Comparison of ENCODE assay signal across 13 cellular contexts in the genomic region with DNA sequence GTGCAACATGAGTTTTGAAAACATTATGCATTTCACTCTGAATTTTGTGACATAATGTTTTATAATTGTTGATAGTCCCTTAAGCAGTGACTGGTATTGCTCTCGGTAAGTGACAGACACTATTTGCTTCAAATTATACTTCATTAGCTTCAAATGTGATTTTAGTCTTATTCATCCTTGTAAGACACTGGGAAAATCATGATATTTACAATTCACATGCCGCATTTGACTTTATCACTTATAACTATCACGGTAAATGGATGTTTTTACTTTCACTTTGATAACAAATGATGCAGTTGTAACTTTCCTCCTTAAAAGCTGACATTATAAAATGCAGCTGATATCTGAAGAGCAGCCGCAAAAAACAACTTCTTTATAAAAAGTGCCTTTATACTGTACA. TPM values are rescaled to one million over a fixed set of nuclear protein-coding genes. Genes with fewer than 3 reads are reported as not detected.
DNase-seq lines count a peak whose midpoint lies in the region; ATAC-seq and TF ChIP-seq lines count a peak whose summit lies in the region.
"Had no signal": no experiment of that assay in that cellular context is flagged by ENCODE, and none has a peak within 500 bp of the region (broad histone marks: within the 10 kb centered on the region; RNA-seq: fewer than 3 reads in every experiment).

No MANE protein-coding gene starts in this region.

- no peaks in the 10 kb centered on the region for H3K79me2 ChIP-seq in ACC112 (ENCODE audit: control insufficient read depth, insufficient read depth, low read length, unreplicated experiment)

- no peak overlapping the region for H3K18ac ChIP-seq in IMR-90 (ENCODE audit: low read depth, low read length)

- DNase-seq in IMR-90 (no peak), ACHN (no peak), HuH-7.5 (ENCODE audit: low spot score) (no peak), hypothalamus (lab: John Stamatoyannopoulos, UW) (no peak)
- no peak for DNase-seq in activated naive CD8-positive, alpha-beta T cell treated with anti-CD3 and anti-CD28 coated beads, Interleukin-2, amount 10 ng/mL, durations not matched to agents 7 days and 5 days
- DNase-seq: activated CD4-positive, CD25-positive, alpha-beta regulatory T cell; caudate nucleus; DMS 273 treated with DMSO at 0.1 percent for 48 hours; NCI-H526 treated with DMSO at 0.1 percent for 48 hours had no signal

- no peak overlapping the region for H4K91ac ChIP-seq in IMR-90 (ENCODE audit: insufficient read depth, low read depth, low read length)

- peaks cover 20 to 25% of the 10 kb centered on the region in 2 experiments; a peak in 3 of 4 replicates for H3K79me1 ChIP-seq in IMR-90 (ENCODE audit: low read depth in 1 of 2, low read length in 2 of 2)

- BruUV-seq in IMR-90 (replicated peaks; lab: Mats Ljungman, UMichigan), result no TSS peak

- peaks cover 19% of the 10 kb centered on the region for H3K4me1 Mint-ChIP-seq in activated naive CD8-positive, alpha-beta T cell treated with anti-CD3 and anti-CD28 coated beads, Interleukin-2, amount 10 ng/mL, durations not matched to agents 7 days and 5 days

- no peak overlapping the region for H2AK5ac ChIP-seq in IMR-90 (ENCODE audit: low read depth, low read length)

- peaks cover 10% of the 10 kb centered on the region for H3K9me1 ChIP-seq in IMR-90 (ENCODE audit: insufficient read depth, low read length)

- TF ChIP-seq POLR2A in IMR-90 (IDR thresholded peaks at IDR 0.05; ENCODE audit: low read depth, low read length), result no peak

- H3K4ac ChIP-seq in IMR-90 (ENCODE audit: low read depth, low read length), result no peak overlapping the region

- CTCF ChIA-PET in IMR-90 (lab: Yijun Ruan, JAX), result interaction anchor here (0.7 to 1.2 kb wide), 3 partner anchors 25 to 150 kb away, joined by 3 read pairs; no protein-coding TSS in a partner anchor

- H3K4me3 Mint-ChIP-seq in activated naive CD8-positive, alpha-beta T cell treated with anti-CD3 and anti-CD28 coated beads, Interleukin-2, amount 10 ng/mL, durations not matched to agents 7 days and 5 days, result peak overlapping the region; percentile 75

- no peak overlapping the region for H4K8ac ChIP-seq in IMR-90 (ENCODE audit: low read depth in 2 of 2, low read length in 2 of 2)

- no peak overlapping the region for H3K56ac ChIP-seq in IMR-90 (ENCODE audit: extremely low read depth, insufficient read depth, low read length)

- no CpG with 5 or more reads among the region's 4 CpGs for WGBS in IMR-90 (ENCODE audit: extremely low coverage in 2 of 2, insufficient read length in 1 of 2), 2 experiments

- dilution Hi-C loops in IMR-90 (cut with HindIII; ENCODE audit: low sequenced_read_pairs, unreplicated experiment), result no loop called here

- peak overlapping the region; percentile 43 for H3K27ac ChIP-seq in ACC112 (ENCODE audit: low read depth, low read length)
- no peak overlapping the region for H3K27ac ChIP-seq in IMR-90 (ENCODE audit: insufficient read depth, low read length)
- H3K27ac ChIP-seq in muscle layer of colon (ENCODE audit: low read depth, low read length), result peak overlapping the region; percentile 14

- peak overlapping the region; percentile 23 for H3K27ac Mint-ChIP-seq in activated naive CD8-positive, alpha-beta T cell treated with anti-CD3 and anti-CD28 coated beads, Interleukin-2, amount 10 ng/mL, durations not matched to agents 7 days and 5 days
- H3K27ac Mint-ChIP-seq: IgD-negative memory B cell had no signal

- H3K4me1 ChIP-seq in ACC112 (ENCODE audit: control insufficient read depth, insufficient read depth, low read length, unreplicated experiment) (peaks cover 39% of the 10 kb centered on the region), IMR-90 (ENCODE audit: control insufficient read depth, insufficient read depth, low read length) (peaks cover 7% of the 10 kb centered on the region), muscle layer of colon (ENCODE audit: insufficient read depth, low read length) (peaks cover 37% of the 10 kb centered on the region)

- H3K23ac ChIP-seq in IMR-90 (ENCODE audit: low read depth, low read length), result no peak overlapping the region; the same call in 1 of the 2 replicates

- H2BK5ac ChIP-seq in IMR-90 (ENCODE audit: low read depth, low read length, poor library complexity, severe bottlenecking), result no peak overlapping the region

- H2BK15ac ChIP-seq in IMR-90 (ENCODE audit: low read depth, low read length), result no peak overlapping the region

- H3K9ac ChIP-seq in IMR-90 (ENCODE audit: low read depth, low read length), result peak overlapping the region; percentile 40; the same call in 1 of the 2 replicates
- H3K9ac ChIP-seq in muscle layer of colon (ENCODE audit: low read length), result peak overlapping the region; percentile 1

- ATAC-seq in IMR-90 (ENCODE audit: low read depth) (no peak), GM19023 (IDR thresholded peaks at IDR 0.05; ENCODE audit: unreplicated experiment) (no peak)
- no peak for ATAC-seq in activated naive CD8-positive, alpha-beta T cell treated with anti-CD3 and anti-CD28 coated beads, Interleukin-2, amount 10 ng/mL, durations not matched to agents 7 days and 5 days (ENCODE audit: low read depth)

- no peak for TF ChIP-seq RAD21 in IMR-90 (IDR thresholded peaks at IDR 0.05; ENCODE audit: low read length)

- H4K20me1 ChIP-seq in IMR-90 (ENCODE audit: insufficient read depth, low read length), result peaks cover 6% of the 10 kb centered on the region

- H2AK9ac ChIP-seq in IMR-90 (replicated peaks; ENCODE audit: low read depth, low read length, poor library complexity), result no peak overlapping the region

- no peaks in the 10 kb centered on the region for H3K36me3 Mint-ChIP-seq in activated naive CD8-positive, alpha-beta T cell treated with anti-CD3 and anti-CD28 coated beads, Interleukin-2, amount 10 ng/mL, durations not matched to agents 7 days and 5 days
- H3K36me3 Mint-ChIP-seq: IgD-negative memory B cell had no signal

- H3K27me3 Mint-ChIP-seq in activated naive CD8-positive, alpha-beta T cell treated with anti-CD3 and anti-CD28 coated beads, Interleukin-2, amount 10 ng/mL, durations not matched to agents 7 days and 5 days, result no peaks in the 10 kb centered on the region

- TF ChIP-seq CTCF in IMR-90 (conservative IDR thresholded peaks at IDR 0.05; ENCODE audit: low read depth, low read length), result no peak

- no peak overlapping the region for H2BK120ac ChIP-seq in IMR-90 (ENCODE audit: low read depth, low read length)

- H3K4me2 ChIP-seq in IMR-90 (ENCODE audit: low read depth, low read length), result peak overlapping the region; percentile 93

- H3K36me3 ChIP-seq in ACC112 (ENCODE audit: insufficient read depth, low read length) (no peaks in the 10 kb centered on the region), IMR-90 (ENCODE audit: control insufficient read depth, insufficient read depth, low read length) (peaks cover 11% of the 10 kb centered on the region), muscle layer of colon (ENCODE audit: insufficient read depth, low read length) (peaks cover 26% of the 10 kb centered on the region)

- H3K27me3 ChIP-seq in ACC112 (ENCODE audit: insufficient read depth, low read length) (no peaks in the 10 kb centered on the region), IMR-90 (ENCODE audit: control insufficient read depth, insufficient read depth, low read length) (no peaks in the 10 kb centered on the region), muscle layer of colon (ENCODE audit: control insufficient read depth in 1 of 2, insufficient read depth in 2 of 2, low read length in 2 of 2) (no peaks in the 10 kb centered on the region)

- H3K9me3 ChIP-seq in IMR-90 (ENCODE audit: control insufficient read depth, insufficient read depth, low read length) (no peaks in the 10 kb centered on the region), muscle layer of colon (ENCODE audit: low read length) (no peaks in the 10 kb centered on the region)

- POLR2A ChIA-PET in IMR-90 (lab: Charles Lee; ENCODE audit: unreplicated experiment), result no interaction called here
- POLR2A ChIA-PET in activated naive CD8-positive, alpha-beta T cell treated with anti-CD3 and anti-CD28 coated beads, Interleukin-2, amount 10 ng/mL, durations not matched to agents 7 days and 5 days (lab: Charles Lee), result interaction anchor here (0.6 kb wide), 1 partner anchor 94 kb away, joined by 6 read pairs; no protein-coding TSS in a partner anchor

- H4K5ac ChIP-seq in IMR-90 (ENCODE audit: low read depth, low read length), result no peak overlapping the region

- H2BK20ac ChIP-seq in IMR-90 (ENCODE audit: low read depth, low read length), result no peak overlapping the region

- no peaks in the 10 kb centered on the region for H3K9me3 Mint-ChIP-seq in activated naive CD8-positive, alpha-beta T cell treated with anti-CD3 and anti-CD28 coated beads, Interleukin-2, amount 10 ng/mL, durations not matched to agents 7 days and 5 days
- H3K9me3 Mint-ChIP-seq: IgD-negative memory B cell had no signal

- H2AFZ ChIP-seq in ACC112 (ENCODE audit: low read length, unreplicated experiment), result peak overlapping the region; percentile 95
- H2AFZ ChIP-seq in IMR-90 (replicated peaks; ENCODE audit: low read length, poor library complexity), result no peak overlapping the region

- intact Hi-C loops in IMR-90 (cut with micrococcal nuclease), result loop anchor here (5.0 to 10.0 kb wide), 2 partner anchors 302 to 1290 kb away; no protein-coding TSS in a partner anchor

- in situ Hi-C loops in IMR-90 (cut with MboI; ENCODE audit: low sequenced_read_pairs), result loop anchor here (5.0 kb wide), 1 partner anchor 152 kb away; no protein-coding TSS in a partner anchor
- in situ Hi-C loops in ACHN (cut with HindIII; ENCODE audit: low pct_ligation_motif_present, low pct_unique_long_range_greater_than_20kb, low sequenced_read_pairs), result no loop called here

- H3K4me3 ChIP-seq in ACC112 (ENCODE audit: low read depth, low read length) (peak overlapping the region; percentile 85), IMR-90 (ENCODE audit: insufficient read depth, low read depth, low read length) (peak overlapping the region; percentile 24; the same call in 1 of the 2 replicates), muscle layer of colon (ENCODE audit: low read depth in 1 of 2, low read length in 2 of 2) (peak overlapping the region; percentile 5 to 11)

- no peak overlapping the region for H3K14ac ChIP-seq in IMR-90 (replicated peaks; ENCODE audit: low read depth, low read length)

TF ChIP-seq in IMR-90, 13 proteins besides CTCF, POLR2A, EP300 and RAD21 (continues in another document):
- TF ChIP-seq, protein P1, sequence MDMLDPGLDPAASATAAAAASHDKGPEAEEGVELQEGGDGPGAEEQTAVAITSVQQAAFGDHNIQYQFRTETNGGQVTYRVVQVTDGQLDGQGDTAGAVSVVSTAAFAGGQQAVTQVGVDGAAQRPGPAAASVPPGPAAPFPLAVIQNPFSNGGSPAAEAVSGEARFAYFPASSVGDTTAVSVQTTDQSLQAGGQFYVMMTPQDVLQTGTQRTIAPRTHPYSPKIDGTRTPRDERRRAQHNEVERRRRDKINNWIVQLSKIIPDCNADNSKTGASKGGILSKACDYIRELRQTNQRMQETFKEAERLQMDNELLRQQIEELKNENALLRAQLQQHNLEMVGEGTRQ (IDR thresholded peaks at IDR 0.05; ENCODE audit: low read depth, low read length), result no peak
- no peak for TF ChIP-seq BHLHE40 (IDR thresholded peaks at IDR 0.05; ENCODE audit: low read depth, low read length)

RNA-seq across cellular contexts. Expression of a gene that starts 44.1 kb away (rescaled TPM):
- 83.6 and 93.4 TPM in 2 replicates for total RNA-seq in IMR-90 (2012; rRNA removed)
- polyA plus RNA-seq in IMR-90 (2012; rRNA removed), result 20.4 and 23.3 TPM in 2 replicates
- 3.8 and 6.3 TPM in 2 replicates for polyA plus RNA-seq in IMR-90 (2012; cell fraction: cytosol; rRNA removed)
- 2.9 and 17.7 TPM in 2 replicates for polyA plus RNA-seq in IMR-90 (2012; cell fraction: nucleus; rRNA removed; ENCODE audit: low replicate concordance)
- total RNA-seq in activated naive CD8-positive, alpha-beta T cell treated with anti-CD3 and anti-CD28 coated beads, Interleukin-2, amount 10 ng/mL, durations not matched to agents 7 days and 5 days, result 1 to 10 TPM; 2.0 to 2.5 TPM
- polyA plus RNA-seq: IgD-negative memory B cell had no signal

Comparison
In these comparisons a context has a peak if more than half of its experiments do, and no peak if none do; other contexts are left out.
1. H3K4me3 ChIP-seq: peak in every context shown above with its lines; median percentile 85 in ACC112; 24 in IMR-90; 8 in muscle layer of colon.
2. RNA of a gene that starts 44.1 kb away (total RNA-seq): 83.6 to 93.4 TPM in IMR-90; 2.0 to 2.5 TPM in activated naive CD8-positive, alpha-beta T cell treated with anti-CD3 and anti-CD28 coated beads, Interleukin-2, amount 10 ng/mL, durations not matched to agents 7 days and 5 days; every median in the first group is over 10 times any median in the second.